Comparison of ENCODE assay signal across 2 cellular contexts in genomic region chr13:110963554-110963970, GRCh38.
TF ChIP-seq lines count a peak whose summit lies in the region.

No MANE protein-coding gene starts in this region.

TF ChIP-seq in A549, 52 proteins besides CTCF, POLR2A, EP300 and RAD21 (continued from another document):
- TF ChIP-seq E2F6 (IDR thresholded peaks at IDR 0.05; ENCODE audit: borderline replicate concordance, low read depth): no peak
- TF ChIP-seq HOXA7 (CRISPR knock-in tag; IDR thresholded peaks at IDR 0.05): no peak
TF ChIP-seq in A549: peak in this region for 1.

TF ChIP-seq in HCT116, 20 proteins besides CTCF, POLR2A, EP300 and RAD21:
- no peak for TF ChIP-seq REST (IDR thresholded peaks at IDR 0.05; ENCODE audit: low read depth)
- no peak for TF ChIP-seq ELF1 (IDR thresholded peaks at IDR 0.05; ENCODE audit: borderline replicate concordance, low read depth)
- TF ChIP-seq TCF7L2 (IDR thresholded peaks at IDR 0.05; ENCODE audit: borderline replicate concordance, extremely low read depth, insufficient read depth, insufficient read length): no peak
- TF ChIP-seq EZH2 (IDR thresholded peaks at IDR 0.05): no peak
- TF ChIP-seq JUND (IDR thresholded peaks at IDR 0.05): no peak
- no peak for TF ChIP-seq ATF3 (IDR thresholded peaks at IDR 0.05)
- no peak for TF ChIP-seq SRF (IDR thresholded peaks at IDR 0.05; ENCODE audit: low read depth)
- no peak for TF ChIP-seq ZNF274 (IDR thresholded peaks at IDR 0.05; ENCODE audit: low read depth, low read length)
- TF ChIP-seq CEBPB (IDR thresholded peaks at IDR 0.05; ENCODE audit: low read depth): no peak
- no peak for TF ChIP-seq EZH2phosphoT487 (IDR thresholded peaks at IDR 0.05; ENCODE audit: borderline replicate concordance)
- TF ChIP-seq MAX (IDR thresholded peaks at IDR 0.05): no peak
